In the genomic region with DNA sequence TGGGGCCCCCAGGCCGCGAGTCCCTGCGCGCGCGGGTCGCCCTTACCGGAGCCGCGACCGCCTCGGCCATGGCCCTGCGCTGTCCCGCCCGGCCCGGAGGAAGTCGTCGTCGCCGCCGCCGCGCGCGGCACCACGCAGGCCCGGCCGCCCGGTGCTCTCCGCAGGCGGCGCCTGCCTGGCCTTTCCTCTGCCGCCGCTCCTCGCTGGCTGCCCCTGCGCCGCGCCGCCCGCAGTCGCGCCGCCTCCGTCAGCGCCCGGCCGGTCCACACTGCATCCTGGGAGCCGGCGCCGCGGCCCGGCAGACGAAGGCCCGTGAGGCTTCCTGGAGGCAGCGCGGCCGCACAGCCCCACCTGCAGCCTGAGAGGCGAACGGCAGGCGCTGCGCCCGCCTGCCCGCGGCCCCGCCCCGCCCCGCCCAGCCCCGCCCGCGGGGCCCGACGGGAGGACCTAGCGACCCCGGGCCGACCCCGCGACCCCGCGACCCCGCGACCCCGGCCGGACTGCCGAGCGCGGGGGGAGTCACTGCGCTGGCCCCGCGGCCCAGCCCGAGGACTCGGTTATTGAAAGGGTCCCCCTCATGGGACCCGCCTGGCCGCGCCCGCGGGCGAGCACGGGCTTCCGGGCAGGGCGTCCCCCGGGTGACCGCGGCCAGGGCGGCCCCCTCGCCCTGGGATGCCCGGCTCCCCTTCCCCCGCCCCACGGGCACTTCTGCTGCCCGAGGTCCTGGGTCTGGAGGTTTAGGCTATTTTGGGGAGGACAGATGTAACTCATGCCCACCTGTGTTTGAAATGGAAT, we compare ENCODE assay signal across 8 cellular contexts. TPM values are rescaled to one million over a fixed set of nuclear protein-coding genes. Genes with fewer than 3 reads are reported as not detected.
DNase-seq lines count a peak whose midpoint lies in the region; ATAC-seq and TF ChIP-seq lines count a peak whose summit lies in the region.

Gene ZNF746 (minus strand): TSS at position 343 of the 795 bp plus-strand sequence. CDS start 273 bp downstream, at position 70.

- peak within 1 kb of the TSS; percentile 99 for H3K4me3 ChIP-seq in neuron (ENCODE audit: low read length)

- H3K4me1 Mint-ChIP-seq in IgD-negative memory B cell: peaks cover 17 to 27% (median 22%) of the 10 kb centered on the region in 3 donors

- H3K27me3 ChIP-seq in foreskin keratinocyte: peaks cover 13% of the 10 kb centered on the region
- peaks cover 20% of the 10 kb centered on the region for H3K27me3 ChIP-seq in neuron (ENCODE audit: insufficient read depth, low read length)

- peak; percentile 85 for DNase-seq in EH (ENCODE audit: low read depth)
- peak; percentile 54 to 81 for DNase-seq in SHP77 (lab: John Stamatoyannopoulos, UW)
- peak; percentile 71 for DNase-seq in activated gamma-delta T cell (lab: John Stamatoyannopoulos, UW)
- peak; percentile 33 to 51 for DNase-seq in foreskin keratinocyte
- peak; percentile 63 for DNase-seq in stromal cell of bone marrow (ENCODE audit: low read depth)

- no peaks in the 10 kb centered on the region for H3K4me1 ChIP-seq in foreskin keratinocyte
- H3K4me1 ChIP-seq in neuron (ENCODE audit: insufficient read depth, low read length): peaks cover 13% of the 10 kb centered on the region

- H3K27me3 Mint-ChIP-seq in IgD-negative memory B cell: no peaks in the 10 kb centered on the region

- H3K27ac ChIP-seq in foreskin keratinocyte: peak within 1 kb of the TSS; percentile 71

- H3K36me3 ChIP-seq in neuron (ENCODE audit: insufficient read depth, low read length): peaks cover 17% of the 10 kb centered on the region

- peak within 1 kb of the TSS; percentile 73 for H2AFZ ChIP-seq in neuron (ENCODE audit: low read depth, low read length)

- TF ChIP-seq CTCF in foreskin keratinocyte (conservative IDR thresholded peaks at IDR 0.05): peak; percentile 88

- no peaks in the 10 kb centered on the region for H3K9me3 ChIP-seq in neuron (ENCODE audit: low read length)

- H3K36me3 Mint-ChIP-seq in IgD-negative memory B cell: no peaks in the 10 kb centered on the region

- ATAC-seq in GM21529 (IDR thresholded peaks at IDR 0.05; ENCODE audit: unreplicated experiment) (peak; percentile 94), foreskin keratinocyte (peak; percentile 96)

- peak within 1 kb of the TSS; percentile 90 to 96 (median 90) for H3K27ac Mint-ChIP-seq in IgD-negative memory B cell

- peak within 1 kb of the TSS; percentile 92 to 99 (median 96) for H3K4me3 Mint-ChIP-seq in IgD-negative memory B cell

- no peaks in the 10 kb centered on the region for H3K9me3 Mint-ChIP-seq in IgD-negative memory B cell

RNA-seq across cellular contexts. Expression of gene ZNF746, which starts in this region (rescaled TPM):
- 8.5 TPM for polyA plus RNA-seq in IgD-negative memory B cell
- 17.0 and 20.2 TPM in 2 replicates for total RNA-seq in foreskin keratinocyte
- polyA plus RNA-seq in foreskin keratinocyte: 9.1 and 9.4 TPM in 2 replicates

Comparison
In these comparisons a context has a peak if more than half of its experiments do, and no peak if none do; other contexts are left out.
1. Peak in every context shown above with its lines: DNase-seq, ATAC-seq, H3K4me3 ChIP-seq and H3K27ac ChIP-seq.